ENCODE assay signal across 8 cellular contexts in genomic region chr4:185205073-185205472, GRCh38. TPM values are rescaled to one million over a fixed set of nuclear protein-coding genes. Genes with fewer than 3 reads are reported as not detected.
A peak's percentile ranks its signal among the peaks of the same experiment; 100 is the strongest.
DNase-seq lines count a peak whose midpoint lies in the region; ATAC-seq and TF ChIP-seq lines count a peak whose summit lies in the region.
"Not testable (repeated sequence)": the region's sequence is repeated elsewhere in the genome, so short reads cannot be mapped to it uniquely, and the experiment has no call there.

No MANE protein-coding gene starts in this region.

- not testable (repeated sequence) for H2AFZ ChIP-seq in OCI-LY3 (ENCODE audit: low read depth, low read length)

- H3K27me3 ChIP-seq in OCI-LY3 (ENCODE audit: low read depth, low read length); adipocyte (replicated peaks; ENCODE audit: control insufficient read depth, insufficient read depth, low read length); endodermal cell (ENCODE audit: control insufficient read depth, insufficient read depth, low read length, poor library complexity, severe bottlenecking): not testable (repeated sequence)

- H3K4me3 Mint-ChIP-seq in activated CD4-positive, alpha-beta memory T cell treated with anti-CD3 and anti-CD28 coated beads, Interleukin-2, amount 10 ng/mL, durations not matched to agents 7 days and 5 days = peak overlapping the region; percentile 91
- H3K4me3 Mint-ChIP-seq in endodermal cell = peak overlapping the region; percentile 74
- H3K4me3 Mint-ChIP-seq in naive thymus-derived CD8-positive, alpha-beta T cell = peak overlapping the region in 6 of 10 donors; percentile 18 to 91 (median 46)
- H3K4me3 Mint-ChIP-seq in stimulated activated naive CD8-positive, alpha-beta T cell treated with anti-CD3 and anti-CD28 coated beads, Interleukin-15, amount 100 ng/mL, for 72 hours = peak overlapping the region; percentile 82 to 91

- not testable (repeated sequence) for H3K27ac Mint-ChIP-seq in activated CD4-positive, alpha-beta memory T cell treated with anti-CD3 and anti-CD28 coated beads, Interleukin-2, amount 10 ng/mL, durations not matched to agents 7 days and 5 days; endodermal cell
- peak overlapping the region in 7 of 10 donors; percentile 32 to 99 (median 95) for H3K27ac Mint-ChIP-seq in naive thymus-derived CD8-positive, alpha-beta T cell
- H3K27ac Mint-ChIP-seq in stimulated activated naive CD8-positive, alpha-beta T cell treated with anti-CD3 and anti-CD28 coated beads, Interleukin-15, amount 100 ng/mL, for 72 hours = peak overlapping the region in 1 of 2 donors; percentile 34

- H3K27ac ChIP-seq in OCI-LY3 (ENCODE audit: low read length) = peak overlapping the region; percentile 59
- H3K27ac ChIP-seq in endodermal cell (ENCODE audit: low read depth, low read length) = not testable (repeated sequence)

- H3K79me2 ChIP-seq in OCI-LY3 (ENCODE audit: low read length) = peaks cover 39% of the 10 kb centered on the region

- H3K27me3 Mint-ChIP-seq in activated CD4-positive, alpha-beta memory T cell treated with anti-CD3 and anti-CD28 coated beads, Interleukin-2, amount 10 ng/mL, durations not matched to agents 7 days and 5 days; naive thymus-derived CD8-positive, alpha-beta T cell; stimulated activated naive CD8-positive, alpha-beta T cell treated with anti-CD3 and anti-CD28 coated beads, Interleukin-15, amount 100 ng/mL, for 72 hours: not testable (repeated sequence)
- peaks cover 21% of the 10 kb centered on the region for H3K27me3 Mint-ChIP-seq in endodermal cell (ENCODE audit: insufficient read depth)

- ATAC-seq in naive thymus-derived CD8-positive, alpha-beta T cell; stimulated activated naive CD8-positive, alpha-beta T cell treated with anti-CD3 and anti-CD28 coated beads, Interleukin-15, amount 100 ng/mL, for 72 hours: not testable (repeated sequence)

- H3K4me2 ChIP-seq in OCI-LY3 (ENCODE audit: low read length) = peak overlapping the region; percentile 84

- H3K36me3 Mint-ChIP-seq in activated CD4-positive, alpha-beta memory T cell treated with anti-CD3 and anti-CD28 coated beads, Interleukin-2, amount 10 ng/mL, durations not matched to agents 7 days and 5 days (ENCODE audit: low read depth); endodermal cell (ENCODE audit: low read depth): not testable (repeated sequence)
- H3K36me3 Mint-ChIP-seq in naive thymus-derived CD8-positive, alpha-beta T cell = peaks cover 0 to 10% (median 0%) of the 10 kb centered on the region in 3 donors

- DNase-seq in AG10803 (ENCODE audit: low read depth); activated CD4-positive, alpha-beta memory T cell treated with anti-CD3 and anti-CD28 coated beads, Interleukin-2, amount 10 ng/mL, durations not matched to agents 7 days and 5 days; adipocyte (ENCODE audit: low read depth); endodermal cell; naive thymus-derived CD8-positive, alpha-beta T cell; stimulated activated naive CD8-positive, alpha-beta T cell treated with anti-CD3 and anti-CD28 coated beads, Interleukin-15, amount 100 ng/mL, for 72 hours: not testable (repeated sequence)
- peak; percentile 80 for DNase-seq in GM12865 (ENCODE audit: low read depth)

- TF ChIP-seq CTCF in AG10803 (conservative IDR thresholded peaks at IDR 0.05; ENCODE audit: low read length); GM12865 (IDR thresholded peaks at IDR 0.05; ENCODE audit: insufficient read depth, low read depth, low read length, missing control alignments); OCI-LY3 (IDR thresholded peaks at IDR 0.05; ENCODE audit: low read depth, low read length); endodermal cell (conservative IDR thresholded peaks at IDR 0.05): not testable (repeated sequence)

- not testable (repeated sequence) for H3K36me3 ChIP-seq in OCI-LY3 (replicated peaks; ENCODE audit: low read depth, low read length); adipocyte (ENCODE audit: control insufficient read depth, insufficient read depth, low read length, severe bottlenecking); endodermal cell (ENCODE audit: control insufficient read depth, insufficient read depth, low read length)

- POLR2A ChIA-PET in activated CD4-positive, alpha-beta memory T cell treated with anti-CD3 and anti-CD28 coated beads, Interleukin-2, amount 10 ng/mL, durations not matched to agents 7 days and 5 days (lab: Charles Lee) = interaction anchor here (0.6 to 1.6 kb wide), 3 partner anchors 190 to 220 kb away, joined by 3 to 6 read pairs (median 6); partner anchors contain the start of genes ANKRD37 and LRP2BP
- POLR2A ChIA-PET in naive thymus-derived CD8-positive, alpha-beta T cell (lab: Charles Lee) = not testable (repeated sequence)

- H4K20me1 ChIP-seq in OCI-LY3 (ENCODE audit: insufficient read depth, low read length) = not testable (repeated sequence)

- 98% methylated on average over 10 to 13 of the region's 13 CpGs for WGBS in endodermal cell (ENCODE audit: insufficient coverage in 1 of 2, insufficient read length in 1 of 2), 2 experiments

- not testable (repeated sequence) for H3K9me3 ChIP-seq in OCI-LY3 (ENCODE audit: insufficient read depth, low read length); adipocyte (ENCODE audit: control insufficient read depth, low read length); endodermal cell (ENCODE audit: control insufficient read depth, low read length)

- H3K9me3 Mint-ChIP-seq in activated CD4-positive, alpha-beta memory T cell treated with anti-CD3 and anti-CD28 coated beads, Interleukin-2, amount 10 ng/mL, durations not matched to agents 7 days and 5 days; endodermal cell; naive thymus-derived CD8-positive, alpha-beta T cell; stimulated activated naive CD8-positive, alpha-beta T cell treated with anti-CD3 and anti-CD28 coated beads, Interleukin-15, amount 100 ng/mL, for 72 hours: not testable (repeated sequence)

- H3K4me1 ChIP-seq in OCI-LY3 (ENCODE audit: low read length) (peaks cover 22% of the 10 kb centered on the region), adipocyte (ENCODE audit: control insufficient read depth, insufficient read depth, low read length) (peaks cover 31% of the 10 kb centered on the region)
- H3K4me1 ChIP-seq in endodermal cell (ENCODE audit: control insufficient read depth, insufficient read depth, low read length) = not testable (repeated sequence)

- H3K4me1 Mint-ChIP-seq in activated CD4-positive, alpha-beta memory T cell treated with anti-CD3 and anti-CD28 coated beads, Interleukin-2, amount 10 ng/mL, durations not matched to agents 7 days and 5 days = peaks cover 53% of the 10 kb centered on the region
- peaks cover 32% of the 10 kb centered on the region for H3K4me1 Mint-ChIP-seq in endodermal cell
- peaks cover 22 to 51% (median 48%) of the 10 kb centered on the region in 4 donors for H3K4me1 Mint-ChIP-seq in naive thymus-derived CD8-positive, alpha-beta T cell
- H3K4me1 Mint-ChIP-seq in stimulated activated naive CD8-positive, alpha-beta T cell treated with anti-CD3 and anti-CD28 coated beads, Interleukin-15, amount 100 ng/mL, for 72 hours = peaks cover 43% of the 10 kb centered on the region

- CTCF ChIA-PET in activated CD4-positive, alpha-beta memory T cell treated with anti-CD3 and anti-CD28 coated beads, Interleukin-2, amount 10 ng/mL, durations not matched to agents 7 days and 5 days (lab: Charles Lee) = not testable (repeated sequence)

- H3K9ac ChIP-seq in OCI-LY3 (ENCODE audit: low read length) (0 out of 2 replicates have a peak overlapping the region, but pooled peaks have one; percentile 62), adipocyte (ENCODE audit: low read length) (peak overlapping the region; percentile 90)
- H3K9ac ChIP-seq in endodermal cell (ENCODE audit: extremely low read depth, low read length, poor library complexity, severe bottlenecking) = not testable (repeated sequence)

- peak overlapping the region; percentile 72 for H3K4me3 ChIP-seq in AG10803 (ENCODE audit: low read length)
- peak overlapping the region; percentile 88 for H3K4me3 ChIP-seq in GM12865 (ENCODE audit: low read depth, low read length)
- H3K4me3 ChIP-seq in OCI-LY3 (ENCODE audit: low read length) = peak overlapping the region; percentile 81
- H3K4me3 ChIP-seq in adipocyte (ENCODE audit: low read length) = peak overlapping the region; percentile 90
- H3K4me3 ChIP-seq in endodermal cell (ENCODE audit: low read length) = not testable (repeated sequence)

RNA-seq across cellular contexts. Expression of gene CFAP97, which starts 1.3 kb away (rescaled TPM):
- total RNA-seq in activated CD4-positive, alpha-beta memory T cell treated with anti-CD3 and anti-CD28 coated beads, Interleukin-2, amount 10 ng/mL, durations not matched to agents 7 days and 5 days = 10 to 100 TPM; 31.9 to 32.1 TPM
- total RNA-seq in endodermal cell = 10 to 100 TPM; 33.8 to 41.6 TPM
- 25.9 TPM for polyA plus RNA-seq in endodermal cell (2013, experiment 1 of 2)
- 26.2 TPM for polyA plus RNA-seq in endodermal cell (2013, experiment 2 of 2)
- 10 to 100 TPM; 37.2 to 38.3 TPM for total RNA-seq in naive thymus-derived CD8-positive, alpha-beta T cell
- 10 to 100 TPM; 65.1 to 73.0 (median 71.0) TPM for polyA plus RNA-seq in naive thymus-derived CD8-positive, alpha-beta T cell

RNA-seq across cellular contexts. Expression of gene SNX25, which starts 4.3 kb away (rescaled TPM):
- 10 to 100 TPM; 18.0 to 18.5 TPM for total RNA-seq in activated CD4-positive, alpha-beta memory T cell treated with anti-CD3 and anti-CD28 coated beads, Interleukin-2, amount 10 ng/mL, durations not matched to agents 7 days and 5 days
- 10 to 100 TPM; 21.4 to 26.0 TPM for total RNA-seq in endodermal cell
- polyA plus RNA-seq in endodermal cell (2013, experiment 1 of 2) = 8.6 TPM
- 11.0 TPM for polyA plus RNA-seq in endodermal cell (2013, experiment 2 of 2)
- 10 to 100 TPM; 14.6 to 16.6 TPM for total RNA-seq in naive thymus-derived CD8-positive, alpha-beta T cell
- polyA plus RNA-seq in naive thymus-derived CD8-positive, alpha-beta T cell = 1 to 10 TPM; 4.2 to 7.6 (median 4.6) TPM
